13 cellular contexts compared by ENCODE assay signal in the genomic region with DNA sequence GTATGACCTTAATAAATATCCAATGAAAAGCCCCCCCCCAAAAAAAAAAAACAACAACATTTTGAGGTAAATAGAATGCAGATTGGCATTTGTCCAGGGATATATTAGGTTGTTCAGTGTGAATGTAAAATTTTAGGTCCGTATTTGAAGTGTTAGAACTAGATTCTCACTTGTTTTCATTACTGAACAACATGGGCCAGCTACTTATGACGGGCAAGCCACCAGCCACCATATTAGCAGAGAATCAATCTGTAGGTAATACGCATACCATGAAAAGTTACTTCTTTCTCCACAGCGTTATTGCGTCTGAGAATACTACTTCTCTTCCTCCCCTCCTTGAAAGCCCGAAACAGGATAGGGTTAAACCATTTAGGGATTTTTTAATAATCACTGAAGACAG. TPM values are rescaled to one million over a fixed set of nuclear protein-coding genes. Genes with fewer than 3 reads are reported as not detected.
DNase-seq lines count a peak whose midpoint lies in the region; ATAC-seq and TF ChIP-seq lines count a peak whose summit lies in the region.
"Had no signal": no experiment of that assay in that cellular context is flagged by ENCODE, and none has a peak within 500 bp of the region (broad histone marks: within the 10 kb centered on the region; RNA-seq: fewer than 3 reads in every experiment).

No MANE protein-coding gene starts in this region.

- H3K27me3 Mint-ChIP-seq in effector memory CD8-positive, alpha-beta T cell: peaks cover 36 to 42% of the 10 kb centered on the region in 2 donors

- peak overlapping the region; percentile 92 for H3K9ac ChIP-seq in GM23248
- no peak overlapping the region for H3K9ac ChIP-seq in iPS-15b (ENCODE audit: low read depth, low read length)
- H3K9ac ChIP-seq: KMS-11 had no signal

- ATAC-seq in effector memory CD8-positive, alpha-beta T cell (replicated peaks): no peak
- no peak for ATAC-seq in omental fat pad (ENCODE audit: low FRiP score)
- ATAC-seq in GM21390 (IDR thresholded peaks at IDR 0.05; ENCODE audit: unreplicated experiment): no peak
- ATAC-seq: CD8-positive, alpha-beta T cell had no signal

- no peaks in the 10 kb centered on the region for H3K9me3 ChIP-seq in GM23248 (ENCODE audit: low read depth)
- H3K9me3 ChIP-seq in iPS-15b (ENCODE audit: control insufficient read depth, insufficient read depth, low read length): no peaks in the 10 kb centered on the region
- no peaks in the 10 kb centered on the region for H3K9me3 ChIP-seq in sigmoid colon

- peak overlapping the region; percentile 87 for H3K27ac ChIP-seq in GM23248
- peak overlapping the region in 3 of 4 donors; percentile 67 to 73 (median 69) for H3K27ac ChIP-seq in sigmoid colon
- H3K27ac ChIP-seq: KMS-11 had no signal

- peaks cover 0 to 2% of the 10 kb centered on the region in 2 donors for H3K4me1 Mint-ChIP-seq in effector memory CD8-positive, alpha-beta T cell (ENCODE audit: low read depth in 2 of 2)

- peaks cover 39% of the 10 kb centered on the region for H3K4me1 ChIP-seq in GM23248 (ENCODE audit: insufficient read depth)
- peaks cover 12% of the 10 kb centered on the region for H3K4me1 ChIP-seq in iPS-15b (ENCODE audit: control insufficient read depth, insufficient read depth, low read length)
- peaks cover 0 to 47% (median 28%) of the 10 kb centered on the region in 4 donors for H3K4me1 ChIP-seq in sigmoid colon

- TF ChIP-seq POLR2A in sigmoid colon (IDR thresholded peaks at IDR 0.05): no peak

- in situ Hi-C loops in GM23248 (cut with MboI) (loop anchor here (25.0 kb wide), 1 partner anchor 1623 kb away; no protein-coding TSS in a partner anchor), astrocyte of the cerebellum (cut with HindIII; ENCODE audit: low sequenced_read_pairs) (no loop called here)

- intact Hi-C loops in sigmoid colon (cut with DNase I): no loop called here

- H3K4me3 ChIP-seq in GM23248: peak overlapping the region; percentile 96
- H3K4me3 ChIP-seq in astrocyte of the cerebellum (ENCODE audit: low read depth, low read length): peak overlapping the region; percentile 73
- H3K4me3 ChIP-seq in iPS-15b (ENCODE audit: low read depth, low read length): peak overlapping the region; percentile 53
- peak overlapping the region; percentile 56 to 68 (median 64) for H3K4me3 ChIP-seq in sigmoid colon

- no peak overlapping the region for H3K4me3 Mint-ChIP-seq in effector memory CD8-positive, alpha-beta T cell
- H3K4me3 Mint-ChIP-seq: activated naive CD8-positive, alpha-beta T cell; CD8-positive, alpha-beta T cell had no signal

- peaks cover 1 to 8% of the 10 kb centered on the region in 2 donors for H3K9me3 Mint-ChIP-seq in effector memory CD8-positive, alpha-beta T cell
- H3K9me3 Mint-ChIP-seq: CD8-positive, alpha-beta T cell had no signal

- H3K79me2 ChIP-seq in GM23248 (ENCODE audit: insufficient read depth): peaks cover 93% of the 10 kb centered on the region

- peaks cover 12% of the 10 kb centered on the region; the same call in 1 of the 2 replicates for H4K20me1 ChIP-seq in GM23248 (ENCODE audit: insufficient read depth)

- TF ChIP-seq EP300 in sigmoid colon (IDR thresholded peaks at IDR 0.05): no peak

- no peaks in the 10 kb centered on the region for H3K9me2 ChIP-seq in GM23248 (ENCODE audit: insufficient read depth)

- H3K4me2 ChIP-seq in GM23248 (ENCODE audit: unreplicated experiment): peak overlapping the region; percentile 99
- H3K4me2 ChIP-seq: KMS-11 had no signal

- H3F3A ChIP-seq in GM23248 (ENCODE audit: insufficient read depth): peaks cover 47% of the 10 kb centered on the region

- H3K27me3 ChIP-seq in GM23248 (replicated peaks; ENCODE audit: insufficient read depth): no peaks in the 10 kb centered on the region
- H3K27me3 ChIP-seq in iPS-15b (ENCODE audit: control insufficient read depth, insufficient read depth, low read length): peaks cover 43% of the 10 kb centered on the region
- H3K27me3 ChIP-seq in sigmoid colon: peaks cover 0 to 51% (median 10%) of the 10 kb centered on the region in 3 donors

- H3K36me3 Mint-ChIP-seq in effector memory CD8-positive, alpha-beta T cell (ENCODE audit: insufficient read depth): peaks cover 3% of the 10 kb centered on the region
- H3K36me3 Mint-ChIP-seq: activated naive CD8-positive, alpha-beta T cell; CD8-positive, alpha-beta T cell had no signal

- H2AFZ ChIP-seq in GM23248: 0 out of 2 replicates have a peak overlapping the region, but pooled peaks have one; percentile 26

- H3K36me3 ChIP-seq in GM23248 (ENCODE audit: low read depth): no peaks in the 10 kb centered on the region
- no peaks in the 10 kb centered on the region for H3K36me3 ChIP-seq in iPS-15b (ENCODE audit: control insufficient read depth, insufficient read depth, low read length)
- H3K36me3 ChIP-seq in sigmoid colon: no peaks in the 10 kb centered on the region

- no peak for TF ChIP-seq CTCF in astrocyte of the cerebellum (IDR thresholded peaks at IDR 0.05; ENCODE audit: low read depth, low read length, missing control alignments)
- no peak for TF ChIP-seq CTCF in sigmoid colon (IDR thresholded peaks at IDR 0.05)
- no peak for TF ChIP-seq CTCF in omental fat pad (IDR thresholded peaks at IDR 0.05)
- TF ChIP-seq CTCF in GM10266 (IDR thresholded peaks at IDR 0.05; ENCODE audit: control insufficient read depth, insufficient read depth, low read depth, missing control alignments): no peak

- H3K27ac Mint-ChIP-seq in effector memory CD8-positive, alpha-beta T cell: no peak overlapping the region
- H3K27ac Mint-ChIP-seq: activated naive CD8-positive, alpha-beta T cell; CD8-positive, alpha-beta T cell had no signal

- DNase-seq in GM23248: peak; percentile 17
- no peak for DNase-seq in astrocyte of the cerebellum (ENCODE audit: low read depth)
- DNase-seq in sigmoid colon: no peak
- no peak for DNase-seq in effector memory CD8-positive, alpha-beta T cell
- no peak for DNase-seq in omental fat pad (ENCODE audit: low spot score)
- DNase-seq in GM10266 (ENCODE audit: extremely low spot score): no peak
- DNase-seq: CD8-positive, alpha-beta T cell; NCI-H510A; stimulated activated CD4-positive, alpha-beta T cell treated with anti-CD3 and anti-CD28 coated beads, Interleukin-1b, Interleukin-23, amount 100 ng/mL, for 48 hours had no signal

- WGBS in GM23248 (ENCODE audit: low coverage in 1 of 2, low lambda C conversion rate in 2 of 2, missing lambda C conversion rate in 2 of 2), 2 experiments: 53 to 62% methylated on average over 6 of the region's 6 CpGs
- 67 to 72% methylated on average over 6 of the region's 6 CpGs for WGBS in sigmoid colon, 2 donors

RNA-seq across cellular contexts. Expression of a gene that starts 5.4 kb away (rescaled TPM):
- total RNA-seq in GM23248 (2014; rRNA removed; shearing (Covaris generic)): 72.8 and 94.1 TPM in 2 replicates
- 34.9 and 40.0 TPM in 2 replicates for polyA plus RNA-seq in GM23248 (2016; fragmentation: Nextera tagmentation; extraction: Ambion mirVana)
- 10 to 100 TPM in 1 of 4 donors, 1 to 10 TPM in 3; 3.0 to 13.0 (median 7.9) TPM for total RNA-seq in sigmoid colon
- 1 to 10 TPM in 1 of 3 donors, under 1 TPM in 2; 0.60 to 2.2 (median 0.69) TPM for polyA plus RNA-seq in sigmoid colon
- 10 to 100 TPM; 15.9 to 71.4 (median 23.8) TPM for total RNA-seq in omental fat pad
- total RNA-seq: CD8-positive, alpha-beta T cell had no signal
